24 cellular contexts compared by ENCODE assay signal in the genomic region with DNA sequence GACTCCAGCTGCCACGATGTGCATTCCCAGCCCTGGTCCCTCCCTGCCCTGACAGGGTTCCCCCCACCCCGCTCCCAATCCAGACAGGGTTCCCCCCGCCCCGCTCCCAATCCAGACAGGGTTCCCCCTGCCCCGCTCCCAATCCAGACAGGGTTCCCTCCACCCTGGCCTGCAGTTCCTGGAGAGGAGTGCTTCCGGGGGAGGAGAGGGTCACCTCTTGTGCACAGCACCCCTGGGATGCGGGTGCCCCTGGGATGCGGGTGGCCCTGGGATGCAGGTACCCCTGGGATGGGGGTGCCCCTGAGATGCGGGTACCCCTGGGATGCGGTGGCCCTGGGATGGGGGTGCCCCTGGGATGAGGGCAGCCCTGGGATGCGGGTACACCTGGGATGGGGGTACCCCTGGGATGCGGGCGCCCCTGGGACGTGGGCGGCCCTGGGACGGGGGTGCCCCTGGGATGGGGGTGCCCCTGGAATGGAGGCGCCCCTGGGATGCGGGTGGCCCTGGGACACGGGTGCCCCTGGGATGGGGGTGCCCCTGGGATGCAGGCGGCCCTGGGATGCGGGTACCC. TPM values are rescaled to one million over a fixed set of nuclear protein-coding genes. Genes with fewer than 3 reads are reported as not detected.
DNase-seq lines count a peak whose midpoint lies in the region; ATAC-seq and TF ChIP-seq lines count a peak whose summit lies in the region.
"Had no signal": no experiment of that assay in that cellular context is flagged by ENCODE, and none has a peak within 500 bp of the region (broad histone marks: within the 10 kb centered on the region; RNA-seq: fewer than 3 reads in every experiment).

No MANE protein-coding gene starts in this region.

- no peak overlapping the region for H3K4me3 Mint-ChIP-seq in activated CD4-positive, alpha-beta T cell treated with anti-CD3 and anti-CD28 coated beads, Interleukin-2, amount 10 ng/mL, durations not matched to agents 7 days and 5 days
- H3K4me3 Mint-ChIP-seq in stimulated activated naive B cell treated with anti-CD40 and anti-IgM and Interleukin-4, amounts not matched to agents 10 μg/mL and 1 μg/mL and 100 μg/mL, for 72 hours = no peak overlapping the region
- H3K4me3 Mint-ChIP-seq: brain, HFFc6, nephron progenitor cell had no signal

- H3K27me3 ChIP-seq in H7 (ENCODE audit: control insufficient read depth, insufficient read depth, low read length) (no peaks in the 10 kb centered on the region), sigmoid colon (no peaks in the 10 kb centered on the region), left lung (peaks cover 0 to 44% of the 10 kb centered on the region in 2 donors)
- H3K27me3 ChIP-seq: pancreas, upper lobe of left lung had no signal

- no peak overlapping the region for H3K27ac ChIP-seq in sigmoid colon
- H3K27ac ChIP-seq in left lung = no peak overlapping the region
- H3K27ac ChIP-seq: gastrocnemius medialis, pancreas, upper lobe of left lung had no signal

- CTCF ChIA-PET in activated CD4-positive, alpha-beta T cell treated with anti-CD3 and anti-CD28 coated beads, Interleukin-2, amount 10 ng/mL, durations not matched to agents 7 days and 5 days (lab: Charles Lee) = interaction anchor here (1.6 kb wide), 1 partner anchor 11 kb away, joined by 3 read pairs; no protein-coding TSS in a partner anchor

- intact Hi-C loops in sigmoid colon (cut with DNase I) = no loop called here
- intact Hi-C loops in left lung (cut with DNase I) = no loop called here

- 91 to 95% methylated on average over 21 of the region's 21 CpGs for WGBS in sigmoid colon, 2 donors

- TF ChIP-seq CTCF in sigmoid colon (IDR thresholded peaks at IDR 0.05) (no peak), left lung (IDR thresholded peaks at IDR 0.05) (no peak)

- H3K9me3 Mint-ChIP-seq in activated CD4-positive, alpha-beta T cell treated with anti-CD3 and anti-CD28 coated beads, Interleukin-2, amount 10 ng/mL, durations not matched to agents 7 days and 5 days = peaks cover 6% of the 10 kb centered on the region
- peaks cover 0 to 3% of the 10 kb centered on the region in 2 donors for H3K9me3 Mint-ChIP-seq in stimulated activated naive B cell treated with anti-CD40 and anti-IgM and Interleukin-4, amounts not matched to agents 10 μg/mL and 1 μg/mL and 100 μg/mL, for 72 hours

- H3K36me3 ChIP-seq in H7 (replicated peaks; ENCODE audit: control insufficient read depth, insufficient read depth, low read length) (no peaks in the 10 kb centered on the region), sigmoid colon (no peaks in the 10 kb centered on the region), left lung (no peaks in the 10 kb centered on the region)
- H3K36me3 ChIP-seq: gastrocnemius medialis, pancreas, upper lobe of left lung had no signal

- H3K4me1 Mint-ChIP-seq in activated CD4-positive, alpha-beta T cell treated with anti-CD3 and anti-CD28 coated beads, Interleukin-2, amount 10 ng/mL, durations not matched to agents 7 days and 5 days = no peaks in the 10 kb centered on the region
- H3K4me1 Mint-ChIP-seq in stimulated activated naive B cell treated with anti-CD40 and anti-IgM and Interleukin-4, amounts not matched to agents 10 μg/mL and 1 μg/mL and 100 μg/mL, for 72 hours = peaks cover 0 to 2% of the 10 kb centered on the region in 2 donors

- H3K27ac Mint-ChIP-seq in activated CD4-positive, alpha-beta T cell treated with anti-CD3 and anti-CD28 coated beads, Interleukin-2, amount 10 ng/mL, durations not matched to agents 7 days and 5 days = no peak overlapping the region
- no peak overlapping the region for H3K27ac Mint-ChIP-seq in stimulated activated naive B cell treated with anti-CD40 and anti-IgM and Interleukin-4, amounts not matched to agents 10 μg/mL and 1 μg/mL and 100 μg/mL, for 72 hours
- H3K27ac Mint-ChIP-seq: brain, HFFc6, nephron progenitor cell had no signal

- ATAC-seq in GM21737 (IDR thresholded peaks at IDR 0.05; ENCODE audit: unreplicated experiment) (no peak), left lung (no peak)
- no peak for ATAC-seq in stimulated activated naive B cell treated with anti-CD40 and anti-IgM and Interleukin-4, amounts not matched to agents 10 μg/mL and 1 μg/mL and 100 μg/mL, for 72 hours (replicated peaks)
- ATAC-seq: gastrocnemius medialis had no signal

- TF ChIP-seq EP300 in sigmoid colon (IDR thresholded peaks at IDR 0.05) = no peak

- peak; percentile 1 for DNase-seq in activated CD4-positive, alpha-beta T cell treated with anti-CD3 and anti-CD28 coated beads for 1 hour
- no peak for DNase-seq in activated CD4-positive, alpha-beta T cell treated with anti-CD3 and anti-CD28 coated beads, Interleukin-2, amount 10 ng/mL, durations not matched to agents 7 days and 5 days
- DNase-seq in H7 = peak; percentile 51
- DNase-seq in ecto neural progenitor cell (ENCODE audit: low spot score) = peak; percentile 43
- DNase-seq in sigmoid colon = peak; percentile 54
- no peak for DNase-seq in stimulated activated naive B cell treated with anti-CD40 and anti-IgM and Interleukin-4, amounts not matched to agents 10 μg/mL and 1 μg/mL and 100 μg/mL, for 72 hours
- DNase-seq in left lung = no peak
- DNase-seq: activated CD4-positive, alpha-beta T cell treated with anti-CD3 and anti-CD28 coated beads for 4 hours; activated naive CD4-positive, alpha-beta T cell treated with anti-CD3 and anti-CD28 coated beads, Interleukin-2, amount 50 U/mL, for 16 hours; cerebellar nuclear complex; gastrocnemius medialis; HFFc6; IMR-90; mammary epithelial cell; NCI-H1436 treated with DMSO at 0.1 percent for 48 hours; NCI-H2107; nephron progenitor cell; retina; SIG-M5; stimulated activated CD4-positive, alpha-beta T cell treated with anti-CD3 and anti-CD28 coated beads, Interleukin-2, amount 100 ng/mL, for 24 hours had no signal

- H3K9me3 ChIP-seq in sigmoid colon (no peaks in the 10 kb centered on the region), left lung (peaks cover 0 to 10% of the 10 kb centered on the region in 2 donors)
- H3K9me3 ChIP-seq: gastrocnemius medialis, pancreas, upper lobe of left lung had no signal

- H3K4me3 ChIP-seq in H7 (ENCODE audit: insufficient read depth, low read depth, low read length) = no peak overlapping the region
- H3K4me3 ChIP-seq in sigmoid colon = no peak overlapping the region
- H3K4me3 ChIP-seq in left lung = no peak overlapping the region
- H3K4me3 ChIP-seq: gastrocnemius medialis, pancreas, upper lobe of left lung had no signal

- H3K4me1 ChIP-seq in sigmoid colon (peaks cover 0 to 6% (median 2%) of the 10 kb centered on the region in 4 donors), left lung (no peaks in the 10 kb centered on the region)
- H3K4me1 ChIP-seq: gastrocnemius medialis, pancreas had no signal

- H3K27me3 Mint-ChIP-seq in activated CD4-positive, alpha-beta T cell treated with anti-CD3 and anti-CD28 coated beads, Interleukin-2, amount 10 ng/mL, durations not matched to agents 7 days and 5 days = peaks cover 6% of the 10 kb centered on the region
- peaks cover 12 to 36% of the 10 kb centered on the region in 2 donors for H3K27me3 Mint-ChIP-seq in stimulated activated naive B cell treated with anti-CD40 and anti-IgM and Interleukin-4, amounts not matched to agents 10 μg/mL and 1 μg/mL and 100 μg/mL, for 72 hours
- H3K27me3 Mint-ChIP-seq: brain had no signal

- no peak for TF ChIP-seq POLR2A in sigmoid colon (IDR thresholded peaks at IDR 0.05)

- no peaks in the 10 kb centered on the region for H3K36me3 Mint-ChIP-seq in activated CD4-positive, alpha-beta T cell treated with anti-CD3 and anti-CD28 coated beads, Interleukin-2, amount 10 ng/mL, durations not matched to agents 7 days and 5 days (ENCODE audit: low read depth)
- H3K36me3 Mint-ChIP-seq in stimulated activated naive B cell treated with anti-CD40 and anti-IgM and Interleukin-4, amounts not matched to agents 10 μg/mL and 1 μg/mL and 100 μg/mL, for 72 hours = no peaks in the 10 kb centered on the region
- H3K36me3 Mint-ChIP-seq: brain had no signal

- POLR2A ChIA-PET in activated CD4-positive, alpha-beta T cell treated with anti-CD3 and anti-CD28 coated beads, Interleukin-2, amount 10 ng/mL, durations not matched to agents 7 days and 5 days (lab: Charles Lee) = no interaction called here

RNA-seq across cellular contexts. Expression of a gene that starts 36.7 kb away (rescaled TPM):
- 10 to 100 TPM; 43.8 to 46.8 TPM for total RNA-seq in activated CD4-positive, alpha-beta T cell treated with anti-CD3 and anti-CD28 coated beads, Interleukin-2, amount 10 ng/mL, durations not matched to agents 7 days and 5 days
- total RNA-seq in H7 (2014; rRNA removed; shearing (Covaris generic)) = 17.9 and 19.6 TPM in 2 replicates
- 1 to 10 TPM; 2.1 to 6.4 (median 2.5) TPM for total RNA-seq in sigmoid colon
- polyA plus RNA-seq in sigmoid colon = 10 to 100 TPM in 1 of 3 donors, 1 to 10 TPM in 2; 1.8 to 10.7 (median 3.2) TPM
- 10 to 100 TPM; 32.7 to 50.4 TPM for total RNA-seq in left lung

Comparison
In these comparisons a context has a peak if more than half of its experiments do, and no peak if none do; other contexts are left out.
1. DNase-seq: peak in activated CD4-positive, alpha-beta T cell treated with anti-CD3 and anti-CD28 coated beads for 1 hour (single experiment), H7 (single experiment), ecto neural progenitor cell (single experiment) and sigmoid colon (single experiment); none in activated CD4-positive, alpha-beta T cell treated with anti-CD3 and anti-CD28 coated beads, Interleukin-2, amount 10 ng/mL, durations not matched to agents 7 days and 5 days (single experiment), stimulated activated naive B cell treated with anti-CD40 and anti-IgM and Interleukin-4, amounts not matched to agents 10 μg/mL and 1 μg/mL and 100 μg/mL, for 72 hours (single experiment) and left lung (0 of 2).